1 cellular context compared by ENCODE assay signal in the genomic region with DNA sequence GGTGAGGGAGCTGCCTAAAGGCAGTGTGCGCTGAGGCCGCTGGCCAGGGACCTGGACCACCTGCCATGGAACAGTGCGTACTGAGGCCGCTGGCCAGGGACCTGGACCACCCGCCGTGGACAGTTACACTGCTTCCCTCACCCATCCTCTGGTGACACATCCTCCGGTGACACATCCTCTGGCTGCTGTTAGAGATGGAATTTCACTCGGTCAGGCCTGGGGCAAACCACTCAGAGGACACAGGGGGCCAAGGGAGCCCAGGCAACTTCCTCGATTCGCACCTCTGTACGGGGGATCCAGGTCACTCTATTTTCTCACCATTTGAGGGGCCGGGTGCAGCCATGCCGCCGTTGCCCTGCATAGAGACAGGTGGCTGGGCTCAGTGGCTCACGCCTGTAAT.
TF ChIP-seq lines count a peak whose summit lies in the region.

No MANE protein-coding gene starts in this region.

TF ChIP-seq in H1, 55 proteins besides CTCF, POLR2A, EP300 and RAD21 (continued from another document):
- TF ChIP-seq, protein P1, sequence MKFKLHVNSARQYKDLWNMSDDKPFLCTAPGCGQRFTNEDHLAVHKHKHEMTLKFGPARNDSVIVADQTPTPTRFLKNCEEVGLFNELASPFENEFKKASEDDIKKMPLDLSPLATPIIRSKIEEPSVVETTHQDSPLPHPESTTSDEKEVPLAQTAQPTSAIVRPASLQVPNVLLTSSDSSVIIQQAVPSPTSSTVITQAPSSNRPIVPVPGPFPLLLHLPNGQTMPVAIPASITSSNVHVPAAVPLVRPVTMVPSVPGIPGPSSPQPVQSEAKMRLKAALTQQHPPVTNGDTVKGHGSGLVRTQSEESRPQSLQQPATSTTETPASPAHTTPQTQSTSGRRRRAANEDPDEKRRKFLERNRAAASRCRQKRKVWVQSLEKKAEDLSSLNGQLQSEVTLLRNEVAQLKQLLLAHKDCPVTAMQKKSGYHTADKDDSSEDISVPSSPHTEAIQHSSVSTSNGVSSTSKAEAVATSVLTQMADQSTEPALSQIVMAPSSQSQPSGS (IDR thresholded peaks at IDR 0.05; ENCODE audit: low read length) = no peak
- TF ChIP-seq TAF7 (optimal IDR thresholded peaks at IDR 0.05; ENCODE audit: borderline replicate concordance, low read depth, low read length) (no peak), USF2 (IDR thresholded peaks at IDR 0.05; ENCODE audit: low read length) (no peak), KDM4A (IDR thresholded peaks at IDR 0.05; ENCODE audit: low read depth, low read length, severe bottlenecking) (no peak), HDAC6 (IDR thresholded peaks at IDR 0.05; ENCODE audit: low read depth, low read length) (no peak), CHD1 (IDR thresholded peaks at IDR 0.05; ENCODE audit: low read depth, low read length) (no peak)
